8 cellular contexts compared by ENCODE assay signal in genomic region chr13:30307966-30308290, GRCh38. TPM values are rescaled to one million over a fixed set of nuclear protein-coding genes. Genes with fewer than 3 reads are reported as not detected.
DNase-seq lines count a peak whose midpoint lies in the region; ATAC-seq and TF ChIP-seq lines count a peak whose summit lies in the region.

No MANE protein-coding gene starts in this region.

- H3K4me1 Mint-ChIP-seq in MCF 10A (ENCODE audit: insufficient read depth, unreplicated experiment): peaks cover 31% of the 10 kb centered on the region

- H3K27me3 ChIP-seq in HL-60 (ENCODE audit: insufficient read depth, poor library complexity, severe bottlenecking): no peaks in the 10 kb centered on the region
- H3K27me3 ChIP-seq in mucosa of rectum (ENCODE audit: control insufficient read depth in 2 of 2, insufficient read depth in 2 of 2, low read length in 2 of 2): no peaks in the 10 kb centered on the region

- POLR2A ChIA-PET in MCF 10A (lab: Yijun Ruan, JAX): interaction anchor here (0.9 to 5.9 kb wide), 7 partner anchors 16 to 309 kb away, joined by 3 to 42 read pairs (median 10); partner anchors contain the start of gene USPL1

- no peaks in the 10 kb centered on the region for H3K36me3 Mint-ChIP-seq in MCF 10A (ENCODE audit: insufficient read depth, unreplicated experiment)

- H3K9me3 Mint-ChIP-seq in MCF 10A (ENCODE audit: unreplicated experiment): no peaks in the 10 kb centered on the region

- H3K4me1 ChIP-seq in mucosa of rectum (ENCODE audit: control insufficient read depth in 2 of 2, insufficient read depth in 2 of 2, low read length in 2 of 2): peaks cover 2 to 5% of the 10 kb centered on the region in 2 donors

- peak overlapping the region; percentile 78 for H3K4me3 Mint-ChIP-seq in MCF 10A (ENCODE audit: unreplicated experiment)

- TF ChIP-seq CTCF in 22Rv1 (IDR thresholded peaks at IDR 0.05): no peak
- TF ChIP-seq CTCF in HL-60 (IDR thresholded peaks at IDR 0.05; ENCODE audit: insufficient read depth, low read length): no peak
- no peak for TF ChIP-seq CTCF in MCF 10A (IDR thresholded peaks at IDR 0.05; ENCODE audit: unreplicated experiment)

- peak overlapping the region; percentile 61 to 75 for H3K9ac ChIP-seq in mucosa of rectum (ENCODE audit: low read depth in 1 of 2, low read length in 2 of 2)

- H3K36me3 ChIP-seq in mucosa of rectum (ENCODE audit: control insufficient read depth in 2 of 2, insufficient read depth in 2 of 2, low read length in 2 of 2): no peaks in the 10 kb centered on the region

- intact Hi-C loops in MCF 10A (cut with micrococcal nuclease): loop anchor here (10.0 kb wide), 1 partner anchor 117 kb away; the partner anchor contains the start of gene UBE2L5

- H3K4me3 ChIP-seq in HL-60 (replicated peaks; ENCODE audit: insufficient read depth, low read length) (peak overlapping the region; percentile 88), mucosa of rectum (ENCODE audit: low read length in 2 of 2) (peak overlapping the region; percentile 83 to 95)

- DNase-seq in HL-60 (ENCODE audit: low read depth in 1 of 2, low spot score in 1 of 2) (no peak), MCF 10A (ENCODE audit: unreplicated experiment) (no peak), A172 (ENCODE audit: low spot score) (no peak), GM19238 (ENCODE audit: insufficient read length, low spot score) (no peak)

- H3K27ac ChIP-seq in 22Rv1: 0 out of 2 replicates have a peak overlapping the region, but pooled peaks have one; percentile 56
- peak overlapping the region; percentile 86 for H3K27ac ChIP-seq in HL-60 (replicated peaks)
- no peak overlapping the region for H3K27ac ChIP-seq in mucosa of rectum (ENCODE audit: low read depth in 2 of 2, low read length in 2 of 2)

- CTCF ChIA-PET in MCF 10A (lab: Yijun Ruan, JAX): interaction anchor here (0.6 to 1.9 kb wide), 5 partner anchors 86 to 817 kb away, joined by 3 to 6 read pairs (median 3); partner anchors contain the start of gene UBE2L5

- no peak overlapping the region for H3K27ac Mint-ChIP-seq in MCF 10A (ENCODE audit: low read depth, unreplicated experiment)

- no peaks in the 10 kb centered on the region for H3K27me3 Mint-ChIP-seq in MCF 10A (ENCODE audit: insufficient read depth, unreplicated experiment)

- ATAC-seq in GM19467 (IDR thresholded peaks at IDR 0.05; ENCODE audit: unreplicated experiment): no peak
- ATAC-seq in GM19452 (IDR thresholded peaks at IDR 0.05; ENCODE audit: unreplicated experiment): no peak

- no TSS peak for BruUV-seq in MCF 10A (replicated peaks; lab: Mats Ljungman, UMichigan)

- no peaks in the 10 kb centered on the region for H3K9me3 ChIP-seq in mucosa of rectum (ENCODE audit: control insufficient read depth in 2 of 2, low read length in 2 of 2)

RNA-seq across cellular contexts. Expression of gene KATNAL1, which starts 0.6 kb away (rescaled TPM):
- 6.1 and 10.7 TPM in 2 replicates for total RNA-seq in MCF 10A (2022)
- 62.4 and 119 TPM in 2 replicates for total RNA-seq in A172 (2014; rRNA removed; shearing (Covaris generic))

Comparison
In these comparisons a context has a peak if more than half of its experiments do, and no peak if none do; other contexts are left out.
1. H3K27ac ChIP-seq: peak in 22Rv1 (single experiment) and HL-60 (single experiment); none in mucosa of rectum (0 of 2).